ENCODE assay signal across 28 cellular contexts in the genomic region with DNA sequence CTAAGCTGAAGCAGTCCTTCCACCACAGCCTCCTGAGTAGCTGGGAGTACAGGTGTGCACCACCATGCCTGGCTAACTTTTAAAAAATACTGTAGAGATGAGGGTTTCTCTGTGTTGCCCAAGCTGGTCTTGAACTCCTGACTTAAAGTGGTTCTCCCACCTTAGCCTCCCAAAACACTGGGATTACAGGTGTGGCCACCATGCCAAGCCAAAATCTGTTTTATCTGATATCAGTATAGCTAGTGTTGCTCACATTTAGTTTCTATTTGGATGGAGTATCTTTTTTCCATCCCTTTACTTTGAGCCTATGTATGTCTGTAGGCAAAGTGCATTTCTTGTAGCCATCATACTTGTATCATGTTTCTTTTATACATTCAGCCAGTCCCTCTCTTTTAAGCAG.
"Had no signal": no experiment of that assay in that cellular context is flagged by ENCODE, and none has a peak within 500 bp of the region (broad histone marks: within the 10 kb centered on the region; RNA-seq: fewer than 3 reads in every experiment).

No MANE protein-coding gene starts in this region.

- H3K36me3 Mint-ChIP-seq: stimulated activated effector memory CD8-positive, alpha-beta T cell treated with anti-CD3 and anti-CD28 coated beads, Interleukin-12 subunit alpha, Interleukin-12 subunit beta, amount 100 ng/mL, for 72 hours; type B pancreatic cell had no signal

- H3K36me3 ChIP-seq: thoracic aorta, thyroid gland, upper lobe of left lung, upper lobe of right lung, uterus had no signal

- H3K4me1 ChIP-seq: stomach, suprapubic skin, testis, thyroid gland, tibial artery, tibial nerve, transverse colon, upper lobe of left lung, upper lobe of right lung, uterus, vagina had no signal

- H3K27me3 ChIP-seq: stomach, suprapubic skin, testis, thyroid gland, tibial artery, tibial nerve, transverse colon, upper lobe of left lung, upper lobe of right lung, uterus, vagina had no signal

- H3K4me3 ChIP-seq: stomach, suprapubic skin, testis, thoracic aorta, thyroid gland, tibial artery, tibial nerve, transverse colon, upper lobe of left lung, upper lobe of right lung, uterus, vagina had no signal

- H3K9me3 ChIP-seq: testis, thyroid gland, upper lobe of right lung, uterus had no signal

- ATAC-seq: stimulated activated effector memory CD8-positive, alpha-beta T cell treated with anti-CD3 and anti-CD28 coated beads, Interleukin-12 subunit alpha, Interleukin-12 subunit beta, amount 100 ng/mL, for 72 hours; stimulated activated memory B cell treated with anti-CD40 and anti-IgM and Interleukin-4, amounts not matched to agents 10 μg/mL and 1 μg/mL and 100 μg/mL, for 72 hours; stimulated activated naive B cell treated with anti-CD40 and anti-IgM and Interleukin-4, amounts not matched to agents 10 μg/mL and 1 μg/mL and 100 μg/mL, for 72 hours; stimulated activated naive CD8-positive, alpha-beta T cell treated with anti-CD3 and anti-CD28 coated beads, Interleukin-15, amount 100 ng/mL, for 72 hours; stimulated activated naive CD8-positive, alpha-beta T cell treated with anti-CD3 and anti-CD28 coated beads, Interleukin-15, Interleukin-2, amounts not matched to agents 100 U/mL and 50 U/mL, for 24 hours; upper lobe of right lung had no signal

- H3K27ac Mint-ChIP-seq: stimulated activated effector memory CD8-positive, alpha-beta T cell treated with anti-CD3 and anti-CD28 coated beads, Interleukin-12 subunit alpha, Interleukin-12 subunit beta, amount 100 ng/mL, for 72 hours; stimulated activated memory B cell treated with anti-CD40 and anti-IgM and Interleukin-4, amounts not matched to agents 10 μg/mL and 1 μg/mL and 100 μg/mL, for 72 hours; stimulated activated naive B cell treated with anti-CD40 and anti-IgM and Interleukin-4, amounts not matched to agents 10 μg/mL and 1 μg/mL and 100 μg/mL, for 72 hours; stimulated activated naive CD8-positive, alpha-beta T cell treated with anti-CD3 and anti-CD28 coated beads, Interleukin-15, amount 100 ng/mL, for 72 hours; stimulated activated naive CD8-positive, alpha-beta T cell treated with anti-CD3 and anti-CD28 coated beads, Interleukin-15, Interleukin-2, amounts not matched to agents 100 ng/mL and 50 ng/mL, for 24 hours; type B pancreatic cell had no signal

- DNase-seq: stimulated activated CD4-positive, alpha-beta T cell treated with anti-CD3 and anti-CD28 coated beads, Interleukin-2, amount 100 ng/mL, for 48 hours; stimulated activated CD4-positive, alpha-beta T cell treated with anti-CD3 and anti-CD28 coated beads, Interleukin-4, amount 100 ng/mL, for 1 hour; stimulated activated CD4-positive, alpha-beta T cell treated with anti-CD3 and anti-CD28 coated beads, Interleukin-4, amount 100 ng/mL, for 24 hours; stimulated activated CD4-positive, alpha-beta T cell treated with anti-CD3 and anti-CD28 coated beads, Interleukin-4, amount 100 ng/mL, for 4 hours; stimulated activated CD8-positive, alpha-beta memory T cell treated with anti-CD3 and anti-CD28 coated beads, Interleukin-4, amount 100 ng/mL, for 48 hours; stimulated activated naive B cell treated with anti-CD40 and anti-IgM and Interleukin-4, amounts not matched to agents 10 μg/mL and 1 μg/mL and 100 μg/mL, for 72 hours; stimulated activated naive CD4-positive, alpha-beta T cell; stimulated activated naive CD4-positive, alpha-beta T cell treated with Interleukin-2 at 50 U/mL for 16 hours; stimulated activated naive CD8-positive, alpha-beta T cell treated with anti-CD3 and anti-CD28 coated beads, Interleukin-15, amount 100 ng/mL, for 72 hours; stimulated activated naive CD8-positive, alpha-beta T cell treated with anti-CD3 and anti-CD28 coated beads, Interleukin-15, Interleukin-2, amounts not matched to agents 100 U/mL and 50 U/mL, for 24 hours; stomach; substantia nigra; testis; thyroid gland; tibial artery; transverse colon; trophoblast cell; upper lobe of left lung; upper lobe of right lung; uterus had no signal

- H3K27ac ChIP-seq: stomach, suprapubic skin, testis, thoracic aorta, thyroid gland, tibial artery, tibial nerve, transverse colon, upper lobe of left lung, upper lobe of right lung, uterus, vagina had no signal
